ENCODE assay signal across 8 cellular contexts in the genomic region with DNA sequence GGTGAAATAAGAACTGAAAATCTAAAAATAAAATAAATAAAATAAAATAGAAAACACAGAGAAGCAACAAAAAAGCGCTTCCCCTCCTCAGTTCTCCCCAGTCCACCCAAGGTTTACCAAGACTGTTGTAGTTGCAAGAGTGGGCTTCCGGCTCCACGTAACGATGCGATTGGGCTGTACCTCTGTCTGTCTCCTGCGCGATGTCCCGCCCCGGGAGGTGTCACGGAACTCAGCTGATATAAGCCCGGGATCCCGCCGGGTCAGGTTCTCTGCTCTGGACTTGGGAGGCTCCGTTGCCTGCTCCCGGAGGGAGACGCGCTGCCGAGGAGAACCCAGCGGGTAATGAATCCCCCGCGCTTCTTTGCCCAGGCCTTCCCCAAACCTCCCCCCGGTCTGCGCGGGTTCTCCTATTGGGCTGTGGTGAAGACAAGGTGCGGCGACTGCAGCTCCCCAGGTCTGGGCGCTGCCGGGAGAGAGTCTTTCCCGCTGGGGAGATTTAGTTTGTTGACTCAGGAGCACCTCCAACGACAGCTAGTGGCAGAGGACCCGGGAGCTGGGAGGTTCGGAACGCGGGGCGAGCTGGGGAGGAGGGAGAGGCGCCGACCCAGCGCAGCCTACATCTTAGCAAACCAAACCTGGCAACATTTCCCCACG. TPM values are rescaled to one million over a fixed set of nuclear protein-coding genes. Genes with fewer than 3 reads are reported as not detected.
DNase-seq lines count a peak whose midpoint lies in the region; ATAC-seq and TF ChIP-seq lines count a peak whose summit lies in the region.

Gene SLFN5 (plus strand): TSS at position 268 of the 654 bp plus-strand sequence. CDS start 15,619 bp downstream, outside the sequence.

- H3K4me3 Mint-ChIP-seq in activated CD8-positive, alpha-beta T cell treated with anti-CD3 and anti-CD28 coated beads, Interleukin-2, amount 10 ng/mL, durations not matched to agents 7 days and 5 days, result peak within 1 kb of the TSS; percentile 99

- peaks cover 50% of the 10 kb centered on the region for H3K4me1 Mint-ChIP-seq in activated CD8-positive, alpha-beta T cell treated with anti-CD3 and anti-CD28 coated beads, Interleukin-2, amount 10 ng/mL, durations not matched to agents 7 days and 5 days (ENCODE audit: low read depth)

- H3K4me1 ChIP-seq in ectodermal cell (ENCODE audit: control insufficient read depth, insufficient read depth, low read length), result peaks cover 11% of the 10 kb centered on the region

- CTCF ChIA-PET in activated CD8-positive, alpha-beta T cell treated with anti-CD3 and anti-CD28 coated beads, Interleukin-2, amount 10 ng/mL, durations not matched to agents 7 days and 5 days (lab: Charles Lee), result interaction anchor here (0.6 to 7.1 kb wide), 8 partner anchors 9 to 291 kb away, joined by 3 to 89 read pairs (median 4); no protein-coding TSS in a partner anchor

- POLR2A ChIA-PET in activated CD8-positive, alpha-beta T cell treated with anti-CD3 and anti-CD28 coated beads, Interleukin-2, amount 10 ng/mL, durations not matched to agents 7 days and 5 days (lab: Charles Lee), result interaction anchor here (0.6 to 8.6 kb wide), 43 partner anchors 9 to 567 kb away, joined by 3 to 335 read pairs (median 4); partner anchors contain the start of genes PEX12, RAD51D, SLFN11 and SLFN12L

- DNase-seq in AG10803 (ENCODE audit: low read depth), result peak; percentile 92
- DNase-seq in NCI-H69 (lab: John Stamatoyannopoulos, UW), result peak; percentile 75
- peak; percentile 97 for DNase-seq in activated CD8-positive, alpha-beta T cell treated with anti-CD3 and anti-CD28 coated beads, Interleukin-2, amount 10 ng/mL, durations not matched to agents 7 days and 5 days
- DNase-seq in lower leg skin (ENCODE audit: low spot score in 2 of 2), result peak; percentile 97 to 99
- DNase-seq in stimulated activated CD4-positive, alpha-beta T cell treated with anti-CD3 and anti-CD28 coated beads, Interleukin-4, amount 100 ng/mL, for 4 hours, result peak; percentile 85 to 93

- H3K9me3 ChIP-seq in ectodermal cell (ENCODE audit: control insufficient read depth, low read length), result no peaks in the 10 kb centered on the region

- no peaks in the 10 kb centered on the region for H3K36me3 ChIP-seq in ectodermal cell (ENCODE audit: control insufficient read depth, insufficient read depth, low read length)

- TF ChIP-seq POLR2A in lower leg skin (IDR thresholded peaks at IDR 0.05), result peak in 1 of 2 donors; percentile 79

- peaks cover 76% of the 10 kb centered on the region for H3K36me3 Mint-ChIP-seq in activated CD8-positive, alpha-beta T cell treated with anti-CD3 and anti-CD28 coated beads, Interleukin-2, amount 10 ng/mL, durations not matched to agents 7 days and 5 days (ENCODE audit: low read depth)

- no peak within 1 kb of the TSS for H3K27ac ChIP-seq in ectodermal cell (ENCODE audit: insufficient read depth, low read depth, low read length, poor library complexity, severe bottlenecking)

- H3K9me3 Mint-ChIP-seq in activated CD8-positive, alpha-beta T cell treated with anti-CD3 and anti-CD28 coated beads, Interleukin-2, amount 10 ng/mL, durations not matched to agents 7 days and 5 days (ENCODE audit: insufficient read depth), result no peaks in the 10 kb centered on the region

- no peak for TF ChIP-seq CTCF in AG10803 (conservative IDR thresholded peaks at IDR 0.05; ENCODE audit: low read length)
- no peak for TF ChIP-seq CTCF in lower leg skin (IDR thresholded peaks at IDR 0.05)

- WGBS in ectodermal cell, 2 experiments, result 0 to 1% methylated on average over 39 of the region's 39 CpGs
- WGBS in lower leg skin, 2 donors, result 0% methylated on average over 38 of the region's 39 CpGs

- intact Hi-C loops in lower leg skin (cut with DNase I; ENCODE audit: low total_unique reads), result no loop called here

- H3K27me3 ChIP-seq in ectodermal cell (ENCODE audit: control insufficient read depth, insufficient read depth, low read length, poor library complexity, severe bottlenecking), result peaks cover 6% of the 10 kb centered on the region

- no peaks in the 10 kb centered on the region for H3K27me3 Mint-ChIP-seq in activated CD8-positive, alpha-beta T cell treated with anti-CD3 and anti-CD28 coated beads, Interleukin-2, amount 10 ng/mL, durations not matched to agents 7 days and 5 days (ENCODE audit: low read depth)

- H3K4me3 ChIP-seq in AG10803 (ENCODE audit: low read length) (peak within 1 kb of the TSS; percentile 93), ectodermal cell (ENCODE audit: insufficient read depth, low read depth, low read length) (peak within 1 kb of the TSS; percentile 68), lower leg skin (ENCODE audit: low read depth, poor library complexity, severe bottlenecking) (peak within 1 kb of the TSS; percentile 62)

- ATAC-seq in GM19025 (IDR thresholded peaks at IDR 0.05; ENCODE audit: low read depth, unreplicated experiment) (peak; percentile 60), HG03280 (IDR thresholded peaks at IDR 0.05; ENCODE audit: unreplicated experiment) (peak; percentile 67)
- peak; percentile 80 for ATAC-seq in activated CD8-positive, alpha-beta T cell treated with anti-CD3 and anti-CD28 coated beads, Interleukin-2, amount 10 ng/mL, durations not matched to agents 7 days and 5 days

- H3K27ac Mint-ChIP-seq in activated CD8-positive, alpha-beta T cell treated with anti-CD3 and anti-CD28 coated beads, Interleukin-2, amount 10 ng/mL, durations not matched to agents 7 days and 5 days, result peak within 1 kb of the TSS; percentile 98

RNA-seq across cellular contexts. Expression of gene SLFN5, which starts in this region (rescaled TPM):
- 100 to 1,000 TPM; 209 to 212 TPM for total RNA-seq in activated CD8-positive, alpha-beta T cell treated with anti-CD3 and anti-CD28 coated beads, Interleukin-2, amount 10 ng/mL, durations not matched to agents 7 days and 5 days
- 7.8 TPM for polyA plus RNA-seq in ectodermal cell (2013, experiment 1 of 4)
- polyA plus RNA-seq in ectodermal cell (2013, experiment 2 of 4), result 9.5 TPM
- 4.9 TPM for polyA plus RNA-seq in ectodermal cell (2013, experiment 3 of 4)
- 5.8 TPM for polyA plus RNA-seq in ectodermal cell (2013, experiment 4 of 4)
- total RNA-seq in lower leg skin, result 10 to 100 TPM in 2 of 4 donors, 1 to 10 TPM in 2; 6.0 to 14.1 (median 11.2) TPM

Comparison
In these comparisons a context has a peak if more than half of its experiments do, and no peak if none do; other contexts are left out.
1. RNA of gene SLFN5 (total RNA-seq): 209 to 212 TPM in activated CD8-positive, alpha-beta T cell treated with anti-CD3 and anti-CD28 coated beads, Interleukin-2, amount 10 ng/mL, durations not matched to agents 7 days and 5 days; 6.0 to 14.1 TPM in lower leg skin; every median in the first group is over 10 times any median in the second.
2. Peak in every context shown above with its lines, with median percentiles within 50 percentile points of each other: DNase-seq, H3K4me3 ChIP-seq and ATAC-seq.